Comparison of ENCODE assay signal across 1 cellular context in genomic region chr9:92716557-92716956, GRCh38.
TF ChIP-seq lines count a peak whose summit lies in the region.

No MANE protein-coding gene starts in this region.

TF ChIP-seq in GM12878, 131 proteins besides CTCF, POLR2A, EP300 and RAD21:
- TF ChIP-seq RAD51 (IDR thresholded peaks at IDR 0.05), result no peak
- no peak for TF ChIP-seq CREM (IDR thresholded peaks at IDR 0.05; ENCODE audit: low read depth)
- 0 out of 2 replicates have a peak, but pooled peaks have one; percentile 47 for TF ChIP-seq RB1 (IDR thresholded peaks at IDR 0.05; ENCODE audit: borderline replicate concordance)
- no peak for TF ChIP-seq RELA (IDR thresholded peaks at IDR 0.05; ENCODE audit: borderline replicate concordance, partially characterized antibody)
- no peak for TF ChIP-seq GATAD2B (conservative IDR thresholded peaks at IDR 0.05; ENCODE audit: low read depth)
- no peak for TF ChIP-seq ESRRA (IDR thresholded peaks at IDR 0.05; ENCODE audit: low read length)
- no peak for TF ChIP-seq LARP7 (IDR thresholded peaks at IDR 0.05)
- TF ChIP-seq NRF1 (conservative IDR thresholded peaks at IDR 0.05; ENCODE audit: low read depth, low read length), result no peak
- no peak for TF ChIP-seq KDM1A (IDR thresholded peaks at IDR 0.05; ENCODE audit: borderline replicate concordance)
- TF ChIP-seq SREBF2 (IDR thresholded peaks at IDR 0.05; ENCODE audit: low read length), result no peak
- TF ChIP-seq E2F4 (IDR thresholded peaks at IDR 0.05; ENCODE audit: low read depth, low read length), result no peak
- no peak for TF ChIP-seq ATF2 (IDR thresholded peaks at IDR 0.05; ENCODE audit: low read length)
- peak; percentile 56; the same call in 1 of the 2 replicates for TF ChIP-seq YY1 (IDR thresholded peaks at IDR 0.05; ENCODE audit: low read depth, low read length)
- no peak for TF ChIP-seq SKIL (IDR thresholded peaks at IDR 0.05; ENCODE audit: low read depth, poor library complexity, severe bottlenecking)
- TF ChIP-seq NR2F1 (conservative IDR thresholded peaks at IDR 0.05), result no peak
- peak; percentile 81 for TF ChIP-seq SMC3 (IDR thresholded peaks at IDR 0.05; ENCODE audit: borderline replicate concordance, low read length)
- TF ChIP-seq REST (IDR thresholded peaks at IDR 0.05; ENCODE audit: low read depth, low read length), result no peak
- no peak for TF ChIP-seq STAT1 (conservative IDR thresholded peaks at IDR 0.05)
- no peak for TF ChIP-seq PAX8 (IDR thresholded peaks at IDR 0.05)
- TF ChIP-seq PKNOX1 (IDR thresholded peaks at IDR 0.05), result no peak
- no peak for TF ChIP-seq HDAC2 (IDR thresholded peaks at IDR 0.05)
- 0 out of 2 replicates have a peak, but pooled peaks have one; percentile 21 for TF ChIP-seq RUNX3 (IDR thresholded peaks at IDR 0.05; ENCODE audit: low read length)
- TF ChIP-seq ZNF217 (IDR thresholded peaks at IDR 0.05), result no peak
- TF ChIP-seq KLF5 (IDR thresholded peaks at IDR 0.05; ENCODE audit: partially characterized antibody), result no peak
